ENCODE assay signal across 15 cellular contexts in the genomic region with DNA sequence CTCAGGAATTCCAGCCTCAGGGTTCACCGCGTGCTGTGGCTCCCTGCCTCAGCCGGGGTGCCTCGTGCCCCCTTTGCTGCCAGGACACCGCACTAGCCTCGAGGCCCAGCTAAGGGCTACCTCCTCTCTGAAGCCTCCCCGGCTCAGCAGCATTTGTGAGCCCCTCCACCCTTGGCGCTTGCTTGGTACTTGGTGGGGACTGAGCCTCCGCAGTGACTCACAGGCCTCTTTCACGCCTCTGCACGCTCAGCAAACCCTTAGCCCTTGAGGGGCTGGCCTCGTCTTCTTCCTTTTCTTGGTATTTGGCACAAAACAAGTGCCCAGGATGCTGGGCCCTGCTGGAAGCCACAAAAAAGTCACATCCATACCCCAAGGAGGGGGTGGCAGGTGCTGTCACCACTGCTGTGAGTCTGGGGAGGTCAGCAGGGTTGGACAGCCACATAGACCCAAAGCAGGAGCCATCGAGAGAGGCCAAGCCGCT.
DNase-seq lines count a peak whose midpoint lies in the region; ATAC-seq and TF ChIP-seq lines count a peak whose summit lies in the region.
"Had no signal": no experiment of that assay in that cellular context is flagged by ENCODE, and none has a peak within 500 bp of the region (broad histone marks: within the 10 kb centered on the region; RNA-seq: fewer than 3 reads in every experiment).

No MANE protein-coding gene starts in this region.

- H3K27me3 Mint-ChIP-seq in immature natural killer cell (ENCODE audit: low read depth in 3 of 3) (peaks cover 0 to 15% (median 7%) of the 10 kb centered on the region in 3 donors), glutamatergic neuron (ENCODE audit: unreplicated experiment) (peaks cover 6% of the 10 kb centered on the region)
- H3K27me3 Mint-ChIP-seq: naive B cell had no signal

- H3K27me3 ChIP-seq in suprapubic skin = no peaks in the 10 kb centered on the region

- H3K9me3 Mint-ChIP-seq in immature natural killer cell (peaks cover 0 to 8% (median 7%) of the 10 kb centered on the region in 6 donors), glutamatergic neuron (ENCODE audit: unreplicated experiment) (peaks cover 2% of the 10 kb centered on the region)

- no peaks in the 10 kb centered on the region for H3K36me3 Mint-ChIP-seq in immature natural killer cell
- no peaks in the 10 kb centered on the region for H3K36me3 Mint-ChIP-seq in glutamatergic neuron (ENCODE audit: unreplicated experiment)
- H3K36me3 Mint-ChIP-seq: naive B cell, WTC11 had no signal

- no peaks in the 10 kb centered on the region for H3K4me1 ChIP-seq in suprapubic skin

- no peak overlapping the region for H3K4me3 ChIP-seq in suprapubic skin
- H3K4me3 ChIP-seq: SK-N-MC had no signal

- TF ChIP-seq CTCF in suprapubic skin (IDR thresholded peaks at IDR 0.05) (no peak), glutamatergic neuron (IDR thresholded peaks at IDR 0.05; ENCODE audit: partially characterized antibody, unreplicated experiment) (no peak)

- H3K27ac ChIP-seq in suprapubic skin = no peak overlapping the region
- H3K27ac ChIP-seq: SK-N-MC had no signal

- no peaks in the 10 kb centered on the region for H3K36me3 ChIP-seq in suprapubic skin

- H3K9me3 ChIP-seq in suprapubic skin = no peaks in the 10 kb centered on the region

- DNase-seq in Right ventricle myocardium superior = no peak
- no peak for DNase-seq in Right ventricle myocardium inferior (ENCODE audit: missing footprints)
- DNase-seq in activated CD8-positive, alpha-beta memory T cell treated with anti-CD3 and anti-CD28 coated beads, Interleukin-2, amount 50 U/mL, for 48 hours = peak; percentile 75
- peak in 2 of 3 donors; percentile 22 for DNase-seq in immature natural killer cell
- DNase-seq in suprapubic skin (ENCODE audit: low spot score in 2 of 2) = peak; percentile 57 to 67
- DNase-seq in glutamatergic neuron = no peak
- DNase-seq: effector CD8-positive, alpha-beta T cell; naive B cell; NCI-H1930; NCI-H510A; OCI-M1 had no signal

- H3K27ac Mint-ChIP-seq in immature natural killer cell = peak overlapping the region in 1 of 6 donors; percentile 66
- no peak overlapping the region for H3K27ac Mint-ChIP-seq in glutamatergic neuron (ENCODE audit: unreplicated experiment)
- H3K27ac Mint-ChIP-seq: WTC11 had no signal

- 78% methylated on average over 14 of the region's 14 CpGs for WGBS in suprapubic skin

- TF ChIP-seq POLR2A in suprapubic skin (IDR thresholded peaks at IDR 0.05) = no peak

- H3K4me1 Mint-ChIP-seq in immature natural killer cell (peaks cover 19 to 40% of the 10 kb centered on the region in 2 donors), glutamatergic neuron (ENCODE audit: low read depth, unreplicated experiment) (peaks cover 9% of the 10 kb centered on the region)

- intact Hi-C loops in Right ventricle myocardium superior (cut with DNase I) = no loop called here
- intact Hi-C loops in Right ventricle myocardium inferior (cut with DNase I) = no loop called here

- H3K4me3 Mint-ChIP-seq in immature natural killer cell (no peak overlapping the region), glutamatergic neuron (ENCODE audit: unreplicated experiment) (no peak overlapping the region)
- H3K4me3 Mint-ChIP-seq: naive B cell, WTC11 had no signal

- TF ChIP-seq EP300 in suprapubic skin (IDR thresholded peaks at IDR 0.05) = no peak

- peak; percentile 26 for ATAC-seq in Right ventricle myocardium superior (ENCODE audit: poor library complexity)
- ATAC-seq in Right ventricle myocardium inferior = no peak
- ATAC-seq in GM18868 (IDR thresholded peaks at IDR 0.05; ENCODE audit: unreplicated experiment) = no peak
- ATAC-seq in HG03521 (IDR thresholded peaks at IDR 0.05; ENCODE audit: unreplicated experiment) = no peak

Comparison
In these comparisons a context has a peak if more than half of its experiments do, and no peak if none do; other contexts are left out.
1. DNase-seq: peak in activated CD8-positive, alpha-beta memory T cell treated with anti-CD3 and anti-CD28 coated beads, Interleukin-2, amount 50 U/mL, for 48 hours (single experiment), immature natural killer cell (2 of 3) and suprapubic skin (2 of 2); none in Right ventricle myocardium superior (single experiment), Right ventricle myocardium inferior (single experiment) and glutamatergic neuron (single experiment).